Comparison of ENCODE assay signal across 8 cellular contexts in genomic region chr1:234963180-234963903, GRCh38.
DNase-seq lines count a peak whose midpoint lies in the region; ATAC-seq, FAIRE-seq and TF ChIP-seq lines count a peak whose summit lies in the region.

No MANE protein-coding gene starts in this region.

- no peak for FAIRE-seq in RCC 7860 (lab: Jason Lieb, UNC)

- no peak overlapping the region for H3K4me3 ChIP-seq in gastrocnemius medialis
- H3K4me3 ChIP-seq in HAP-1, result no peak overlapping the region

- H3K27me3 ChIP-seq in gastrocnemius medialis, result no peaks in the 10 kb centered on the region
- no peaks in the 10 kb centered on the region for H3K27me3 ChIP-seq in HAP-1 (ENCODE audit: low read depth)

- in situ Hi-C loops in gastrocnemius medialis (cut with MboI; ENCODE audit: low sequenced_read_pairs in 4 of 4) (no loop called here), HAP-1 (cut with MboI; ENCODE audit: low sequenced_read_pairs) (no loop called here)

- H3K9me3 ChIP-seq in gastrocnemius medialis, result no peaks in the 10 kb centered on the region
- H3K9me3 ChIP-seq in HAP-1, result no peaks in the 10 kb centered on the region

- no peak for TF ChIP-seq POLR2A in gastrocnemius medialis (IDR thresholded peaks at IDR 0.05)

- intact Hi-C loops in gastrocnemius medialis (cut with DNase I; ENCODE audit: low total_unique reads), result no loop called here

- peaks cover 44 to 49% of the 10 kb centered on the region in 2 donors for H3K4me1 ChIP-seq in gastrocnemius medialis
- peaks cover 6% of the 10 kb centered on the region; the same call in 1 of the 2 replicates for H3K4me1 ChIP-seq in HAP-1

- peak; percentile 90 for ATAC-seq in GM18867 (IDR thresholded peaks at IDR 0.05; ENCODE audit: unreplicated experiment)
- peak; percentile 83 for ATAC-seq in HG03066 (IDR thresholded peaks at IDR 0.05; ENCODE audit: low read depth, unreplicated experiment)
- no peak for ATAC-seq in gastrocnemius medialis

- H3K27ac ChIP-seq in gastrocnemius medialis, result peak overlapping the region; percentile 56 to 76 (median 74)

- DNase-seq in RCC 7860 (ENCODE audit: low spot score) (peak; percentile 97), germinal center (ENCODE audit: low spot score) (peak; percentile 87), gastrocnemius medialis (peak; percentile 47 to 71), HAP-1 (ENCODE audit: low spot score in 2 of 2) (no peak), inferior parietal cortex (ENCODE audit: extremely low spot score) (no peak)
- peak; percentile 85 for DNase-seq in activated T-helper 9 cell treated with anti-CD3 and anti-CD28 coated beads, Interleukin-2, amount 50 U/mL, for 16 hours (ENCODE audit: low read depth)

- TF ChIP-seq CTCF in gastrocnemius medialis (IDR thresholded peaks at IDR 0.05 in 4 of 5, conservative IDR thresholded peaks at IDR 0.05 in 1 of 5), result no peak

- no peaks in the 10 kb centered on the region for H3K36me3 ChIP-seq in gastrocnemius medialis
- no peaks in the 10 kb centered on the region for H3K36me3 ChIP-seq in HAP-1 (replicated peaks)

Comparison
In these comparisons a context has a peak if more than half of its experiments do, and no peak if none do; other contexts are left out.
1. ATAC-seq: peak in GM18867 (single experiment) and HG03066 (single experiment); none in gastrocnemius medialis (0 of 2).
2. DNase-seq: peak in RCC 7860 (single experiment), activated T-helper 9 cell treated with anti-CD3 and anti-CD28 coated beads, Interleukin-2, amount 50 U/mL, for 16 hours (single experiment), germinal center (single experiment) and gastrocnemius medialis (2 of 2); none in HAP-1 (0 of 2) and inferior parietal cortex (single experiment).